ENCODE assay signal across 7 cellular contexts in genomic region chr7:121313793-121314676, GRCh38. TPM values are rescaled to one million over a fixed set of nuclear protein-coding genes. Genes with fewer than 3 reads are reported as not detected.
A peak's percentile ranks its signal among the peaks of the same experiment; 100 is the strongest.
DNase-seq lines count a peak whose midpoint lies in the region; ATAC-seq, FAIRE-seq and TF ChIP-seq lines count a peak whose summit lies in the region.

No MANE protein-coding gene starts in this region.

- peak; percentile 79 to 91 for DNase-seq in NCI-H524 (lab: John Stamatoyannopoulos, UW)
- no peak for DNase-seq in keratinocyte (ENCODE audit: low read depth, low spot score)
- no peak for DNase-seq in esophagus muscularis mucosa (ENCODE audit: extremely low spot score)
- no peak for DNase-seq in activated gamma-delta T cell treated with Interleukin-2 at 50 U/mL for 16 hours
- DNase-seq in SW 1271 (lab: John Stamatoyannopoulos, UW): no peak

- H3K36me3 ChIP-seq in keratinocyte (ENCODE audit: control insufficient read depth in 2 of 2, extremely low read depth in 1 of 2, insufficient read depth in 2 of 2, low read length in 2 of 2): no peaks in the 10 kb centered on the region
- no peaks in the 10 kb centered on the region for H3K36me3 ChIP-seq in esophagus muscularis mucosa

- H3K27ac ChIP-seq in keratinocyte (ENCODE audit: control insufficient read depth, insufficient read depth, low read length): peak overlapping the region; percentile 15
- no peak overlapping the region for H3K27ac ChIP-seq in esophagus muscularis mucosa (replicated peaks in 1 of 4)

- FAIRE-seq in keratinocyte (lab: Jason Lieb, UNC): peak; percentile 9

- H3K79me2 ChIP-seq in keratinocyte (ENCODE audit: control insufficient read depth, insufficient read depth, low read length): no peaks in the 10 kb centered on the region

- peak overlapping the region; percentile 92 for H3K4me2 ChIP-seq in keratinocyte (ENCODE audit: control insufficient read depth, extremely low read depth, insufficient read depth, low read depth, low read length)

- 68% methylated on average over 9 of the region's 9 CpGs for WGBS in esophagus muscularis mucosa

- intact Hi-C loops in esophagus muscularis mucosa (cut with DNase I): no loop called here

- no peaks in the 10 kb centered on the region for H3K9me1 ChIP-seq in keratinocyte (ENCODE audit: control insufficient read depth, extremely low read depth, insufficient read depth, low read length)

- peak overlapping the region; percentile 78 for H2AFZ ChIP-seq in keratinocyte (ENCODE audit: control insufficient read depth, low read length)

- no peak for TF ChIP-seq EP300 in esophagus muscularis mucosa (IDR thresholded peaks at IDR 0.05)

- no peak for TF ChIP-seq POLR2A in esophagus muscularis mucosa (IDR thresholded peaks at IDR 0.05; ENCODE audit: low read depth)

- dilution Hi-C loops in keratinocyte (cut with MboI; ENCODE audit: extremely low pct_ligation_motif_present, low sequenced_read_pairs): no loop called here

- TF ChIP-seq CTCF in keratinocyte (optimal IDR thresholded peaks at IDR 0.05 in 1 of 3, IDR thresholded peaks at IDR 0.05 in 1 of 3, conservative IDR thresholded peaks at IDR 0.05 in 1 of 3; ENCODE audit: extremely low read depth in 1 of 3, insufficient read depth in 2 of 3, low read length in 3 of 3) (no peak), esophagus muscularis mucosa (IDR thresholded peaks at IDR 0.05) (no peak)

- H3K9me3 ChIP-seq in keratinocyte (ENCODE audit: control insufficient read depth, low read depth, low read length) (no peaks in the 10 kb centered on the region), esophagus muscularis mucosa (peaks cover 0 to 4% (median 1%) of the 10 kb centered on the region in 4 donors)

- H3K4me3 ChIP-seq in keratinocyte (ENCODE audit: control insufficient read depth in 2 of 3, extremely low read depth in 1 of 3, insufficient read depth in 2 of 3, low read depth in 1 of 3, low read length in 3 of 3): peak overlapping the region in 2 of 3 experiments; percentile 18 to 61
- H3K4me3 ChIP-seq in esophagus muscularis mucosa: no peak overlapping the region

- H3K9ac ChIP-seq in keratinocyte (ENCODE audit: control insufficient read depth, extremely low read depth, insufficient read depth, low read length): no peak overlapping the region

- ATAC-seq in GM19351 (IDR thresholded peaks at IDR 0.05; ENCODE audit: unreplicated experiment) (peak; percentile 96), HG03097 (IDR thresholded peaks at IDR 0.05; ENCODE audit: low FRiP score, unreplicated experiment) (peak; percentile 95)

- H4K20me1 ChIP-seq in keratinocyte (ENCODE audit: control insufficient read depth, extremely low read depth, insufficient read depth, low read length): no peaks in the 10 kb centered on the region

- H3K27me3 ChIP-seq in keratinocyte (ENCODE audit: control insufficient read depth, extremely low read depth, insufficient read depth, low read length): no peaks in the 10 kb centered on the region
- no peaks in the 10 kb centered on the region for H3K27me3 ChIP-seq in esophagus muscularis mucosa

- H3K4me1 ChIP-seq in keratinocyte (ENCODE audit: control insufficient read depth, extremely low read depth, insufficient read depth, low read length): peaks cover 21% of the 10 kb centered on the region
- no peaks in the 10 kb centered on the region for H3K4me1 ChIP-seq in esophagus muscularis mucosa

RNA-seq across cellular contexts. Expression of gene WNT16, which starts 14.8 kb away (rescaled TPM):
- not detected in 3 replicates for polyA plus RNA-seq in keratinocyte
- not detected for polyA plus RNA-seq in keratinocyte (2011; ENCODE audit: low read depth)
- not detected in 2 replicates for polyA plus RNA-seq in keratinocyte (2011; cell fraction: cytosol; rRNA removed)
- polyA plus RNA-seq in keratinocyte (2011; cell fraction: nucleus; rRNA removed): not detected in 2 replicates
- 0.13 TPM in 1 of 2 replicates, not detected in the other for polyA plus RNA-seq in keratinocyte (2012; ENCODE audit: low replicate concordance)
- polyA minus RNA-seq in keratinocyte: not detected in 3 replicates
- polyA minus RNA-seq in keratinocyte (2011; cell fraction: cytosol; rRNA and poly(A)+ RNA removed): not detected
- not detected in 2 replicates for polyA minus RNA-seq in keratinocyte (2011; cell fraction: nucleus; rRNA and poly(A)+ RNA removed)
- total RNA-seq in esophagus muscularis mucosa: under 1 TPM in 3 of 4 donors, not detected in 1; 0.23 to 0.91 (median 0.33) TPM

Comparison
In these comparisons a context has a peak if more than half of its experiments do, and no peak if none do; other contexts are left out.
1. DNase-seq: peak in NCI-H524 (2 of 2); none in keratinocyte (single experiment), esophagus muscularis mucosa (single experiment), activated gamma-delta T cell treated with Interleukin-2 at 50 U/mL for 16 hours (single experiment) and SW 1271 (0 of 2).
2. H3K4me3 ChIP-seq: peak in keratinocyte (2 of 3); none in esophagus muscularis mucosa (0 of 4).